10 cellular contexts compared by ENCODE assay signal in genomic region chr11:7511405-7511804, GRCh38. TPM values are rescaled to one million over a fixed set of nuclear protein-coding genes. Genes with fewer than 3 reads are reported as not detected.
DNase-seq lines count a peak whose midpoint lies in the region; ATAC-seq, FAIRE-seq and TF ChIP-seq lines count a peak whose summit lies in the region.
"Had no signal": no experiment of that assay in that cellular context is flagged by ENCODE, and none has a peak within 500 bp of the region (broad histone marks: within the 10 kb centered on the region; RNA-seq: fewer than 3 reads in every experiment).

No MANE protein-coding gene starts in this region.

- no peaks in the 10 kb centered on the region for H3K9me3 ChIP-seq in endothelial cell of umbilical vein (replicated peaks; ENCODE audit: control insufficient read depth, insufficient read depth, low read length)

- H3K4me1 ChIP-seq in endothelial cell of umbilical vein (ENCODE audit: control insufficient read depth, extremely low read depth, insufficient read depth, low read length): peaks cover 6% of the 10 kb centered on the region

- peaks cover 12 to 26% of the 10 kb centered on the region in 2 donors for H3K4me1 Mint-ChIP-seq in natural killer cell
- peaks cover 17 to 22% of the 10 kb centered on the region in 2 donors for H3K4me1 Mint-ChIP-seq in natural killer cell treated with Interleukin-12 subunit alpha and Interleukin-12 subunit beta and Interleukin-15 and Interleukin-18, amount 100 ng/mL, for 72 hours (ENCODE audit: low read depth in 2 of 2)
- peaks cover 55 to 66% (median 65%) of the 10 kb centered on the region in 3 donors for H3K4me1 Mint-ChIP-seq in naive B cell

- H3K9me3 Mint-ChIP-seq in natural killer cell (no peaks in the 10 kb centered on the region), naive B cell (no peaks in the 10 kb centered on the region)
- no peaks in the 10 kb centered on the region for H3K9me3 Mint-ChIP-seq in natural killer cell treated with Interleukin-12 subunit alpha and Interleukin-12 subunit beta and Interleukin-15 and Interleukin-18, amount 100 ng/mL, for 72 hours
- H3K9me3 Mint-ChIP-seq: activated naive CD4-positive, alpha-beta T cell treated with anti-CD3 and anti-CD28 coated beads, Interleukin-2, amount 50 U/mL, for 72 hours had no signal

- H3K4me2 ChIP-seq in endothelial cell of umbilical vein (ENCODE audit: insufficient read depth, low read length): no peak overlapping the region

- H3K27me3 Mint-ChIP-seq in natural killer cell (ENCODE audit: low read depth in 2 of 2) (no peaks in the 10 kb centered on the region), naive B cell (no peaks in the 10 kb centered on the region)
- peaks cover 0 to 9% of the 10 kb centered on the region in 2 donors for H3K27me3 Mint-ChIP-seq in natural killer cell treated with Interleukin-12 subunit alpha and Interleukin-12 subunit beta and Interleukin-15 and Interleukin-18, amount 100 ng/mL, for 72 hours

- no peak overlapping the region for H3K27ac ChIP-seq in endothelial cell of umbilical vein (ENCODE audit: insufficient read depth, low read depth, low read length)

- ATAC-seq in natural killer cell (no peak), naive B cell (ENCODE audit: low read depth in 2 of 2) (no peak), HG03469 (IDR thresholded peaks at IDR 0.05; ENCODE audit: unreplicated experiment) (no peak), HG02678 (IDR thresholded peaks at IDR 0.05; ENCODE audit: unreplicated experiment) (no peak), HG03159 (IDR thresholded peaks at IDR 0.05; ENCODE audit: unreplicated experiment) (no peak)
- no peak for ATAC-seq in natural killer cell treated with Interleukin-12 subunit alpha and Interleukin-12 subunit beta and Interleukin-15 and Interleukin-18, amount 100 ng/mL, for 72 hours
- ATAC-seq: activated naive CD4-positive, alpha-beta T cell treated with anti-CD3 and anti-CD28 coated beads, Interleukin-2, amount 50 U/mL, for 72 hours had no signal

- BruUV-seq in endothelial cell of umbilical vein (replicated peaks; lab: Mats Ljungman, UMichigan): no TSS peak

- CTCF ChIA-PET in endothelial cell of umbilical vein (lab: Charles Lee): interaction anchor here (0.8 to 3.7 kb wide), 6 partner anchors 60 to 154 kb away, joined by 3 to 52 read pairs (median 7); no protein-coding TSS in a partner anchor

- POLR2A ChIA-PET in endothelial cell of umbilical vein (lab: Charles Lee): no interaction called here

- no peak for DNase-seq in natural killer cell
- DNase-seq in natural killer cell treated with Interleukin-12 subunit alpha and Interleukin-12 subunit beta and Interleukin-15 and Interleukin-18, amount 100 ng/mL, for 72 hours (ENCODE audit: low spot score): no peak
- DNase-seq in endothelial cell of umbilical vein (ENCODE audit: low read depth, low spot score): peak; percentile 65
- DNase-seq in naive B cell: no peak
- no peak for DNase-seq in NCI-H526 (lab: John Stamatoyannopoulos, UW)
- DNase-seq: stimulated activated CD4-positive, alpha-beta T cell treated with anti-CD3 and anti-CD28 coated beads, Interleukin-4, amount 100 ng/mL, for 1 hour had no signal

- H3K27me3 ChIP-seq in endothelial cell of umbilical vein (ENCODE audit: control insufficient read depth in 2 of 2, insufficient read depth in 2 of 2, low read length in 2 of 2): peaks cover 26 to 32% of the 10 kb centered on the region in 2 experiments

- no peaks in the 10 kb centered on the region for H4K20me1 ChIP-seq in endothelial cell of umbilical vein (replicated peaks; ENCODE audit: control insufficient read depth, extremely low read depth, insufficient read depth, low read length)

- FAIRE-seq in endothelial cell of umbilical vein (lab: Jason Lieb, UNC): no peak

- dilution Hi-C loops in endothelial cell of umbilical vein (cut with MboI; ENCODE audit: extremely low pct_ligation_motif_present, low sequenced_read_pairs): no loop called here

- no peaks in the 10 kb centered on the region for H3K79me2 ChIP-seq in endothelial cell of umbilical vein (ENCODE audit: control insufficient read depth, insufficient read depth, low read length)

- H3K36me3 Mint-ChIP-seq in natural killer cell (no peaks in the 10 kb centered on the region), naive B cell (peaks cover 0 to 7% of the 10 kb centered on the region in 2 donors)
- H3K36me3 Mint-ChIP-seq in natural killer cell treated with Interleukin-12 subunit alpha and Interleukin-12 subunit beta and Interleukin-15 and Interleukin-18, amount 100 ng/mL, for 72 hours: no peaks in the 10 kb centered on the region
- H3K36me3 Mint-ChIP-seq: activated naive CD4-positive, alpha-beta T cell treated with anti-CD3 and anti-CD28 coated beads, Interleukin-2, amount 50 U/mL, for 72 hours had no signal

- intact Hi-C loops in natural killer cell (cut with micrococcal nuclease) (loop anchor here (10.0 kb wide), 1 partner anchor 473 kb away; the partner anchor contains the start of gene EIF3F), endothelial cell of umbilical vein (cut with micrococcal nuclease) (no loop called here)

- no peaks in the 10 kb centered on the region for H3K9me1 ChIP-seq in endothelial cell of umbilical vein (replicated peaks; ENCODE audit: control insufficient read depth, extremely low read depth, insufficient read depth, low read length)

- no peak overlapping the region for H3K4me3 ChIP-seq in endothelial cell of umbilical vein (replicated peaks in 1 of 3; ENCODE audit: insufficient read depth in 1 of 3, low read depth in 1 of 3, low read length in 3 of 3)

- no peak for TF ChIP-seq POLR2A in endothelial cell of umbilical vein (IDR thresholded peaks at IDR 0.05; ENCODE audit: low read depth, low read length)

- no peaks in the 10 kb centered on the region for H3K36me3 ChIP-seq in endothelial cell of umbilical vein (ENCODE audit: control insufficient read depth in 2 of 2, extremely low read depth in 1 of 2, insufficient read depth in 2 of 2, low read length in 2 of 2)

- peak overlapping the region; percentile 90 for H3K27ac Mint-ChIP-seq in natural killer cell
- peak overlapping the region in 1 of 2 donors; percentile 91 for H3K27ac Mint-ChIP-seq in natural killer cell treated with Interleukin-12 subunit alpha and Interleukin-12 subunit beta and Interleukin-15 and Interleukin-18, amount 100 ng/mL, for 72 hours
- H3K27ac Mint-ChIP-seq in naive B cell: peak overlapping the region in 5 of 6 donors; percentile 87 to 100 (median 99)

- H2AFZ ChIP-seq in endothelial cell of umbilical vein (ENCODE audit: low read depth, low read length): no peak overlapping the region

- H3K9ac ChIP-seq in endothelial cell of umbilical vein (replicated peaks; ENCODE audit: extremely low read depth, insufficient read depth, low read length): no peak overlapping the region

- no peak for TF ChIP-seq CTCF in natural killer cell (IDR thresholded peaks at IDR 0.05)
- TF ChIP-seq CTCF in endothelial cell of umbilical vein (IDR thresholded peaks at IDR 0.05; ENCODE audit: extremely low read depth in 1 of 2, insufficient read depth in 1 of 2, low read depth in 1 of 2, low read length in 2 of 2): no peak

- H3K4me3 Mint-ChIP-seq in natural killer cell: no peak overlapping the region
- H3K4me3 Mint-ChIP-seq in natural killer cell treated with Interleukin-12 subunit alpha and Interleukin-12 subunit beta and Interleukin-15 and Interleukin-18, amount 100 ng/mL, for 72 hours: no peak overlapping the region
- H3K4me3 Mint-ChIP-seq in naive B cell: peak overlapping the region in 6 of 8 donors; percentile 88 to 98 (median 96)

TF ChIP-seq in endothelial cell of umbilical vein, 7 proteins besides CTCF, POLR2A, EP300 and RAD21:
- no peak for TF ChIP-seq JUN (IDR thresholded peaks at IDR 0.05; ENCODE audit: borderline replicate concordance, insufficient read depth, insufficient read length, low read depth)
- peak; percentile 86 for TF ChIP-seq MAX (IDR thresholded peaks at IDR 0.05; ENCODE audit: insufficient read depth, insufficient read length)
- no peak for TF ChIP-seq FOS (IDR thresholded peaks at IDR 0.05; ENCODE audit: borderline replicate concordance, insufficient read depth, low read length)

RNA-seq across cellular contexts. Expression of gene PPFIBP2, which starts 2.4 kb away (rescaled TPM):
- total RNA-seq in natural killer cell (10 to 100 TPM; 15.1 to 23.7 (median 23.1) TPM), endothelial cell of umbilical vein (1.3 and 2.6 TPM in 2 replicates)
- total RNA-seq in natural killer cell treated with Interleukin-12 subunit alpha and Interleukin-12 subunit beta and Interleukin-15 and Interleukin-18, amount 100 ng/mL, for 72 hours: 10 to 100 TPM in 1 of 2 donors, 1 to 10 TPM in 1; 9.6 to 11.0 TPM
- polyA plus RNA-seq in endothelial cell of umbilical vein (3.0 and 4.0 TPM in 2 replicates), naive B cell (ENCODE audit: low read depth in 6 of 6) (10 to 100 TPM in 2 of 6 donors, 1 to 10 TPM in 4; 3.7 to 13.3 (median 7.4) TPM)
- 2.3 and 3.0 TPM in 2 replicates for polyA plus RNA-seq in endothelial cell of umbilical vein (2011; cell fraction: cytosol; rRNA removed)
- 15.1 and 17.3 TPM in 2 replicates for polyA plus RNA-seq in endothelial cell of umbilical vein (2011; cell fraction: nucleus; rRNA removed)
- 1.9 and 2.9 TPM in 2 replicates for polyA plus RNA-seq in endothelial cell of umbilical vein (2012)
- 5.5 and 6.4 TPM in 2 replicates for polyA minus RNA-seq in endothelial cell of umbilical vein
- 8.3 TPM for polyA minus RNA-seq in endothelial cell of umbilical vein (2011; cell fraction: cytosol; rRNA and poly(A)+ RNA removed)
- polyA minus RNA-seq in endothelial cell of umbilical vein (2011; cell fraction: nucleus; rRNA and poly(A)+ RNA removed): 17.6 and 18.4 TPM in 2 replicates

RNA-seq across cellular contexts. Expression of gene OLFML1, which starts 26.1 kb away (rescaled TPM):
- total RNA-seq in natural killer cell (not detected), endothelial cell of umbilical vein (not detected in 2 replicates)
- not detected for total RNA-seq in natural killer cell treated with Interleukin-12 subunit alpha and Interleukin-12 subunit beta and Interleukin-15 and Interleukin-18, amount 100 ng/mL, for 72 hours
- polyA plus RNA-seq in endothelial cell of umbilical vein (not detected in 2 replicates), naive B cell (ENCODE audit: low read depth in 6 of 6) (1 to 10 TPM in 4 of 6 donors, under 1 TPM in 2; 0.81 to 4.6 (median 1.6) TPM)
- not detected in 2 replicates for polyA plus RNA-seq in endothelial cell of umbilical vein (2011; cell fraction: cytosol; rRNA removed)
- polyA plus RNA-seq in endothelial cell of umbilical vein (2011; cell fraction: nucleus; rRNA removed): not detected in 2 replicates
- polyA plus RNA-seq in endothelial cell of umbilical vein (2012): not detected in 2 replicates
- polyA minus RNA-seq in endothelial cell of umbilical vein: not detected in 2 replicates
- polyA minus RNA-seq in endothelial cell of umbilical vein (2011; cell fraction: cytosol; rRNA and poly(A)+ RNA removed): 0.61 TPM
- polyA minus RNA-seq in endothelial cell of umbilical vein (2011; cell fraction: nucleus; rRNA and poly(A)+ RNA removed): not detected in 2 replicates
- total RNA-seq: activated naive CD4-positive, alpha-beta T cell treated with anti-CD3 and anti-CD28 coated beads, Interleukin-2, amount 50 U/mL, for 72 hours had no signal

Comparison
In these comparisons a context has a peak if more than half of its experiments do, and no peak if none do; other contexts are left out.
1. H3K4me3 Mint-ChIP-seq: peak in naive B cell (6 of 8); none in natural killer cell (single experiment) and natural killer cell treated with Interleukin-12 subunit alpha and Interleukin-12 subunit beta and Interleukin-15 and Interleukin-18, amount 100 ng/mL, for 72 hours (single experiment).